In the genomic region with DNA sequence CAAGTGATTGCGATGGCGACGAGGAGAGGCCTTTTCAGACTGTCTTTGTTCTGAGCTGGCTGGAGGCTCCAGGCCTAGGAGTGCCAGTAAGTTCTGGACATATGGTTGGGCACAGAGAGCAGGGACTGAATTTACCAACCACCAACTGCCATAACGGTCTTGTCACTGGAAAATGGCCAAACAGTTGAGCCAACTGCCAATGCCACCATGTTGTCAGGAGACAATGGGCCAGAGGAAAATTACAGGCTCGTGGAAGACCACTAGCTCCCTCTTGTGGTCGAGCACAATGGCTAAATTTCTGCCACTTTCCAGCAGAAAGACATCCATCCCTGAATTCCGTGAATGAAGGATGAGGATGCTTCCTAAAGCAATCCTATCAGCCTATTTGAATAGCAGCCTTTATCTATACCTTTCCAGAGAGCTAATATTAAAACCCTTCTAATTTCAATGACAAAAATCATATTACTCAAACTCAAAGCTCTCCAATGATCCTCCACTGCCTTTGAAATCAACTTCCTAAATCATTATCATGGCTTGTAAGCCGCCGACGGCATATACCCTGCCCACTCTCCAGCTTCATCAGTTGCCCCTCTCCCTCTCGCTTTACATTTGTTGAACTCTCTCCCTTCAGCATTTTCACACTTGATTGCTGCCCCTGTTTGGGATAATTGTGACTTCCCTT, we compare ENCODE assay signal across 8 cellular contexts.
DNase-seq lines count a peak whose midpoint lies in the region; ATAC-seq and TF ChIP-seq lines count a peak whose summit lies in the region.

No MANE protein-coding gene starts in this region.

- H3K36me3 ChIP-seq in BJ (ENCODE audit: control insufficient read depth, insufficient read depth, low read length), result no peaks in the 10 kb centered on the region
- no peaks in the 10 kb centered on the region for H3K36me3 ChIP-seq in GM23248 (ENCODE audit: low read depth)
- H3K36me3 ChIP-seq in heart right ventricle, result no peaks in the 10 kb centered on the region

- H3K27ac ChIP-seq in GM23248 (no peak overlapping the region), heart right ventricle (no peak overlapping the region)

- CTCF ChIA-PET in BJ (lab: Yijun Ruan, JAX), result interaction anchor here (0.6 to 4.7 kb wide), 27 partner anchors 9 to 1509 kb away, joined by 3 to 94 read pairs (median 5); no protein-coding TSS in a partner anchor

- no peak overlapping the region for H3K4me3 ChIP-seq in BJ (ENCODE audit: low read depth, low read length)
- no peak overlapping the region for H3K4me3 ChIP-seq in GM23248
- no peak overlapping the region for H3K4me3 ChIP-seq in heart right ventricle
- no peak overlapping the region for H3K4me3 ChIP-seq in retinal pigment epithelial cell (ENCODE audit: low read length)

- H4K20me1 ChIP-seq in GM23248 (ENCODE audit: insufficient read depth), result no peaks in the 10 kb centered on the region

- WGBS in GM23248 (ENCODE audit: low coverage in 1 of 2, low lambda C conversion rate in 2 of 2, missing lambda C conversion rate in 2 of 2), 2 experiments, result 64 to 65% methylated on average over 11 of the region's 11 CpGs
- WGBS in heart right ventricle, 2 donors, result 70 to 71% methylated on average over 11 of the region's 11 CpGs

- ATAC-seq in heart right ventricle (peak in 2 of 8 donors; percentile 31 to 42), GM19452 (IDR thresholded peaks at IDR 0.05; ENCODE audit: unreplicated experiment) (no peak), GM18867 (IDR thresholded peaks at IDR 0.05; ENCODE audit: unreplicated experiment) (no peak)

- H3K4me1 ChIP-seq in GM23248 (ENCODE audit: insufficient read depth), result peaks cover 14% of the 10 kb centered on the region
- no peaks in the 10 kb centered on the region for H3K4me1 ChIP-seq in heart right ventricle

- H3K27me3 Mint-ChIP-seq in activated naive CD8-positive, alpha-beta T cell treated with anti-CD3 and anti-CD28 coated beads for 36 hours, result peaks cover 5% of the 10 kb centered on the region

- DNase-seq in BJ (ENCODE audit: low read depth), result no peak
- peak; percentile 70 for DNase-seq in GM23248
- DNase-seq in NCI-H748 (lab: John Stamatoyannopoulos, UW; ENCODE audit: unreplicated experiment), result peak; percentile 71
- DNase-seq in activated naive CD8-positive, alpha-beta T cell treated with anti-CD3 and anti-CD28 coated beads for 36 hours, result peak; percentile 21
- no peak for DNase-seq in heart right ventricle
- DNase-seq in retinal pigment epithelial cell (ENCODE audit: low read depth), result no peak

- no peak overlapping the region for H3K4me2 ChIP-seq in GM23248 (ENCODE audit: unreplicated experiment)

- no peaks in the 10 kb centered on the region for H3K9me3 ChIP-seq in GM23248 (ENCODE audit: low read depth)
- no peaks in the 10 kb centered on the region for H3K9me3 ChIP-seq in heart right ventricle

- 0 out of 2 replicates have a peak, but pooled peaks cover 5% of the 10 kb centered on the region for H3F3A ChIP-seq in GM23248 (ENCODE audit: insufficient read depth)

- no peaks in the 10 kb centered on the region for H3K9me2 ChIP-seq in GM23248 (ENCODE audit: insufficient read depth)

- peaks cover 2% of the 10 kb centered on the region for H3K27me3 ChIP-seq in BJ (ENCODE audit: control insufficient read depth, insufficient read depth, low read length)
- H3K27me3 ChIP-seq in GM23248 (replicated peaks; ENCODE audit: insufficient read depth), result no peaks in the 10 kb centered on the region
- H3K27me3 ChIP-seq in heart right ventricle, result no peaks in the 10 kb centered on the region

- peak; percentile 87 for TF ChIP-seq CTCF in BJ (IDR thresholded peaks at IDR 0.05; ENCODE audit: insufficient read depth, low read depth, low read length)
- TF ChIP-seq CTCF in heart right ventricle (IDR thresholded peaks at IDR 0.05), result peak; percentile 14 to 75 (median 57)
- peak; percentile 85 for TF ChIP-seq CTCF in retinal pigment epithelial cell (conservative IDR thresholded peaks at IDR 0.05; ENCODE audit: low read depth, low read length)

- in situ Hi-C loops in GM23248 (cut with MboI), result loop anchor here (25.0 kb wide), 2 partner anchors 1129 to 1329 kb away; no protein-coding TSS in a partner anchor

- H3K9me3 Mint-ChIP-seq in activated naive CD8-positive, alpha-beta T cell treated with anti-CD3 and anti-CD28 coated beads for 36 hours, result no peaks in the 10 kb centered on the region

- H2AFZ ChIP-seq in GM23248, result no peak overlapping the region

- no peaks in the 10 kb centered on the region for H3K36me3 Mint-ChIP-seq in activated naive CD8-positive, alpha-beta T cell treated with anti-CD3 and anti-CD28 coated beads for 36 hours

- intact Hi-C loops in heart right ventricle (cut with DNase I), result loop anchor here in 5 of 10 donors (1.0 to 10.0 kb wide), 9 partner anchors 49 to 1512 kb away; no protein-coding TSS in a partner anchor

- H3K9ac ChIP-seq in GM23248, result no peak overlapping the region

- POLR2A ChIA-PET in BJ (lab: Charles Lee), result interaction anchor here (0.5 kb wide), 1 partner anchor 15 kb away, joined by 3 read pairs; no protein-coding TSS in a partner anchor

- H3K79me2 ChIP-seq in GM23248 (ENCODE audit: insufficient read depth), result no peaks in the 10 kb centered on the region

- peaks cover 6% of the 10 kb centered on the region for H3K4me1 Mint-ChIP-seq in activated naive CD8-positive, alpha-beta T cell treated with anti-CD3 and anti-CD28 coated beads for 36 hours

- H3K4me3 Mint-ChIP-seq in activated naive CD8-positive, alpha-beta T cell treated with anti-CD3 and anti-CD28 coated beads for 36 hours, result no peak overlapping the region

- no peak overlapping the region for H3K27ac Mint-ChIP-seq in activated naive CD8-positive, alpha-beta T cell treated with anti-CD3 and anti-CD28 coated beads for 36 hours

Comparison
In these comparisons a context has a peak if more than half of its experiments do, and no peak if none do; other contexts are left out.
1. DNase-seq: peak in GM23248 (single experiment), NCI-H748 (single experiment) and activated naive CD8-positive, alpha-beta T cell treated with anti-CD3 and anti-CD28 coated beads for 36 hours (single experiment); none in BJ (single experiment), heart right ventricle (0 of 2) and retinal pigment epithelial cell (single experiment).
2. Peak in every context shown above with its lines, with median percentiles within 50 percentile points of each other: CTCF ChIP-seq.